9 cellular contexts compared by ENCODE assay signal in the genomic region with DNA sequence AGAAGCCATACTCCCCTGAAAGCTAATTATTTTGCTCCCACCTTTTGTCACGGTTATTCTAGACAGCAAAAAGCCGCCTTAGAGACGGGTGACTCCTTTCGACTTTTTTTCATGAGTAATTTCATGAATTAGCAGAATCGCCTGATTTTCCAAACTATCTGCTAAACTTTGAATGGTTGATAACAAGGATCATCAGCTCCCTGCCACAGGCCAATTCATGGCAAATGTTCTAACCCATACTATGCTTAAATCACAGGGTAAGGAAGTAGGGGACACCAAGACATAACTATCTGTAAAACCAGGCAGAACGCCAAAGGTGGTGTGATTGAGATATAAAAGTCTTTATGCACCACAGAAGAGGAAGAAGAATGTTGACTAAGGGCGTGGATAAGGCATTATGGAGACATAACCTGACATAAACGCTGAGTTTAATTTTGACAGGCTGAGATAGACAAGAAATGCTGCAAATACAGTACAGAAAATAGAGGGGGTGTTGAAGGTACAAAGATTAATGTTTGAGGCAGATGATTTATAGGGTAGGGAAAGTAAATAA. TPM values are rescaled to one million over a fixed set of nuclear protein-coding genes. Genes with fewer than 3 reads are reported as not detected.
DNase-seq lines count a peak whose midpoint lies in the region; ATAC-seq, FAIRE-seq and TF ChIP-seq lines count a peak whose summit lies in the region.
"Had no signal": no experiment of that assay in that cellular context is flagged by ENCODE, and none has a peak within 500 bp of the region (broad histone marks: within the 10 kb centered on the region; RNA-seq: fewer than 3 reads in every experiment).

No MANE protein-coding gene starts in this region.

- TF ChIP-seq EP300 in tibial nerve (IDR thresholded peaks at IDR 0.05): no peak

- peak; percentile 27 for DNase-seq in DMS53 treated with DMSO at 0.1 percent for 48 hours (lab: John Stamatoyannopoulos, UW; ENCODE audit: unreplicated experiment)
- DNase-seq in LoVo (ENCODE audit: low spot score): peak; percentile 89
- DNase-seq in adrenal gland: peak in 5 of 7 donors; percentile 14 to 37 (median 33)
- DNase-seq in right lobe of liver: no peak
- DNase-seq in tibial nerve (ENCODE audit: low spot score in 2 of 2): peak in 1 of 2 donors; percentile 46
- no peak for DNase-seq in anterior cingulate cortex (lab: John Stamatoyannopoulos, UW)
- DNase-seq in frontal cortex (ENCODE audit: low spot score in 2 of 2): no peak

- 16 to 19% (median 17%) methylated on average over 8 of the region's 8 CpGs for WGBS in adrenal gland, 4 donors
- WGBS in right lobe of liver (ENCODE audit: insufficient coverage, low coverage, low lambda C conversion rate, missing lambda C conversion rate): 26% methylated on average over 8 of the region's 8 CpGs
- 24 to 26% methylated on average over 8 of the region's 8 CpGs for WGBS in tibial nerve, 2 donors

- TF ChIP-seq POLR2A in adrenal gland (IDR thresholded peaks at IDR 0.05): no peak
- TF ChIP-seq POLR2A in right lobe of liver (IDR thresholded peaks at IDR 0.05): no peak
- no peak for TF ChIP-seq POLR2A in tibial nerve (IDR thresholded peaks at IDR 0.05)

- no peaks in the 10 kb centered on the region for H3K27me3 ChIP-seq in adrenal gland
- no peaks in the 10 kb centered on the region for H3K27me3 ChIP-seq in right lobe of liver
- no peaks in the 10 kb centered on the region for H3K27me3 ChIP-seq in tibial nerve

- ATAC-seq in right lobe of liver (no peak), GM21737 (IDR thresholded peaks at IDR 0.05; ENCODE audit: unreplicated experiment) (no peak)

- intact Hi-C loops in adrenal gland (cut with DNase I) (no loop called here), right lobe of liver (cut with DNase I) (no loop called here)

- H3K27ac ChIP-seq in adrenal gland (peak overlapping the region in 4 of 5 donors; percentile 62 to 91 (median 86)), right lobe of liver (peak overlapping the region; percentile 73 to 88 (median 79)), tibial nerve (peak overlapping the region in 3 of 4 donors; percentile 80 to 88 (median 85))

- H3K4me3 ChIP-seq in adrenal gland (peak overlapping the region in 3 of 4 donors; percentile 60 to 93 (median 87)), right lobe of liver (peak overlapping the region; percentile 73 to 83 (median 80)), tibial nerve (peak overlapping the region; percentile 83 to 90 (median 86))

- H3K9me3 ChIP-seq in adrenal gland (replicated peaks in 1 of 3) (no peaks in the 10 kb centered on the region), right lobe of liver (no peaks in the 10 kb centered on the region), tibial nerve (no peaks in the 10 kb centered on the region)

- no peaks in the 10 kb centered on the region for H3K36me3 ChIP-seq in adrenal gland (replicated peaks in 1 of 2)
- no peaks in the 10 kb centered on the region for H3K36me3 ChIP-seq in right lobe of liver
- no peaks in the 10 kb centered on the region for H3K36me3 ChIP-seq in tibial nerve

- peaks cover 0 to 25% of the 10 kb centered on the region in 2 donors for H3K4me1 ChIP-seq in adrenal gland (replicated peaks in 1 of 2)
- peaks cover 0 to 4% (median 0%) of the 10 kb centered on the region in 4 donors for H3K4me1 ChIP-seq in right lobe of liver
- H3K4me1 ChIP-seq in tibial nerve: peaks cover 0 to 22% (median 6%) of the 10 kb centered on the region in 4 donors

- TF ChIP-seq CTCF in adrenal gland (IDR thresholded peaks at IDR 0.05): no peak
- TF ChIP-seq CTCF in right lobe of liver (IDR thresholded peaks at IDR 0.05): no peak
- TF ChIP-seq CTCF in tibial nerve (IDR thresholded peaks at IDR 0.05): no peak

- FAIRE-seq in frontal cortex (lab: Jason Lieb, UNC): no peak

RNA-seq across cellular contexts. Expression of gene DMXL2, which starts 0.9 kb away (rescaled TPM):
- total RNA-seq in adrenal gland (10 to 100 TPM; 20.0 to 51.4 (median 22.2) TPM), right lobe of liver (10 to 100 TPM in 5 of 6 experiments, 1 to 10 TPM in 1; 8.8 to 16.1 (median 12.7) TPM), tibial nerve (10 to 100 TPM; 43.7 to 49.6 (median 47.0) TPM), frontal cortex (147 TPM)
- polyA plus RNA-seq in adrenal gland: 10 to 100 TPM; 19.6 to 43.9 (median 40.1) TPM

RNA-seq across cellular contexts. Expression of gene SCG3, which starts 57.8 kb away (rescaled TPM):
- total RNA-seq in adrenal gland: 10 to 100 TPM in 1 of 8 donors, 1 to 10 TPM in 2, under 1 TPM in 3, not detected in 2; 0.14 to 12.2 (median 1.5) TPM
- 10 to 100 TPM in 1 of 3 donors, 1 to 10 TPM in 2; 3.4 to 18.5 (median 6.9) TPM for polyA plus RNA-seq in adrenal gland
- total RNA-seq in right lobe of liver: not detected
- total RNA-seq in tibial nerve: not detected
- total RNA-seq in frontal cortex: 37.9 TPM
- total RNA-seq: activated CD8-positive, alpha-beta memory T cell treated with anti-CD3 and anti-CD28 coated beads for 36 hours had no signal

Comparison
In these comparisons a context has a peak if more than half of its experiments do, and no peak if none do; other contexts are left out.
1. DNase-seq: peak in DMS53 treated with DMSO at 0.1 percent for 48 hours (single experiment), LoVo (single experiment) and adrenal gland (5 of 7); none in right lobe of liver (0 of 3), anterior cingulate cortex (0 of 58) and frontal cortex (0 of 2).
2. Peak in every context shown above with its lines, with median percentiles within 50 percentile points of each other: H3K27ac ChIP-seq and H3K4me3 ChIP-seq.